Comparison of ENCODE assay signal across 7 cellular contexts in genomic region chr9:19922476-19923118, GRCh38.
DNase-seq lines count a peak whose midpoint lies in the region; TF ChIP-seq lines count a peak whose summit lies in the region.

No MANE protein-coding gene starts in this region.

- H3K9me3 ChIP-seq in neural cell (ENCODE audit: low read length): no peaks in the 10 kb centered on the region
- H3K9me3 ChIP-seq in sigmoid colon: no peaks in the 10 kb centered on the region

- WGBS in sigmoid colon, 2 donors: 27 to 49% methylated on average over 2 of the region's 2 CpGs

- TF ChIP-seq POLR2A in sigmoid colon (IDR thresholded peaks at IDR 0.05): no peak

- H4K20me1 ChIP-seq in neural cell (ENCODE audit: insufficient read depth): no peaks in the 10 kb centered on the region

- H3K27ac ChIP-seq in neural cell (ENCODE audit: low read length): peak overlapping the region; percentile 57
- no peak overlapping the region for H3K27ac ChIP-seq in sigmoid colon

- peak overlapping the region; percentile 25 for H3K4me2 ChIP-seq in neural cell (ENCODE audit: low read length)

- H3K9ac ChIP-seq in neural cell (ENCODE audit: low read length): no peak overlapping the region

- TF ChIP-seq EP300 in neural cell (conservative IDR thresholded peaks at IDR 0.05; ENCODE audit: poor library complexity, severe bottlenecking): peak; percentile 50
- no peak for TF ChIP-seq EP300 in sigmoid colon (IDR thresholded peaks at IDR 0.05)

- H3K4me1 ChIP-seq in sigmoid colon: peaks cover 0 to 12% (median 5%) of the 10 kb centered on the region in 4 donors

- no peak overlapping the region for H2AFZ ChIP-seq in neural cell (ENCODE audit: low read depth, low read length)

- H3K27me3 ChIP-seq in neural cell (ENCODE audit: insufficient read depth, low read depth, low read length): no peaks in the 10 kb centered on the region
- no peaks in the 10 kb centered on the region for H3K27me3 ChIP-seq in sigmoid colon

- H3K36me3 ChIP-seq in neural cell (ENCODE audit: insufficient read depth, low read length): no peaks in the 10 kb centered on the region
- H3K36me3 ChIP-seq in sigmoid colon: no peaks in the 10 kb centered on the region

- TF ChIP-seq CTCF in neural cell (IDR thresholded peaks at IDR 0.05; ENCODE audit: poor library complexity, severe bottlenecking) (peak; percentile 94), sigmoid colon (IDR thresholded peaks at IDR 0.05) (peak in 1 of 4 experiments; percentile 13)

- peak; percentile 35 for DNase-seq in H4 (ENCODE audit: low spot score)
- peak; percentile 61 for DNase-seq in NCI-H345 treated with DMSO at 0.1 percent for 48 hours (lab: John Stamatoyannopoulos, UW; ENCODE audit: unreplicated experiment)
- peak; percentile 26 for DNase-seq in cerebellum (ENCODE audit: low spot score)
- DNase-seq in GOT3 (lab: John Stamatoyannopoulos, UW): no peak
- DNase-seq in SIG-M5 (lab: John Stamatoyannopoulos, UW): no peak
- no peak for DNase-seq in sigmoid colon

- peaks cover 4% of the 10 kb centered on the region for H3F3A ChIP-seq in neural cell (ENCODE audit: insufficient read depth, low read length, poor library complexity, severe bottlenecking)

- H3K4me3 ChIP-seq in neural cell (ENCODE audit: low read length) (no peak overlapping the region), sigmoid colon (no peak overlapping the region)

- intact Hi-C loops in sigmoid colon (cut with DNase I): loop anchor here (5.0 to 10.0 kb wide), 4 partner anchors 430 to 642 kb away; no protein-coding TSS in a partner anchor

- H3K9me2 ChIP-seq in neural cell (ENCODE audit: insufficient read depth, low read length): no peaks in the 10 kb centered on the region

- no peaks in the 10 kb centered on the region for H3K79me2 ChIP-seq in neural cell (replicated peaks; ENCODE audit: insufficient read depth, low read length)

- peak; percentile 98 for TF ChIP-seq RAD21 in neural cell (conservative IDR thresholded peaks at IDR 0.05)

TF ChIP-seq in neural cell, 6 proteins besides CTCF, POLR2A, EP300 and RAD21:
- TF ChIP-seq SMC3 (conservative IDR thresholded peaks at IDR 0.05; ENCODE audit: poor library complexity) (peak; percentile 98), REST (IDR thresholded peaks at IDR 0.05; ENCODE audit: borderline replicate concordance) (peak; percentile 46), POLR2AphosphoS5 (IDR thresholded peaks at IDR 0.05) (no peak), TAF1 (IDR thresholded peaks at IDR 0.05; ENCODE audit: low read depth) (no peak), EZH2 (IDR thresholded peaks at IDR 0.05; ENCODE audit: borderline replicate concordance, insufficient read depth, low read length, poor library complexity, severe bottlenecking) (no peak), MXI1 (conservative IDR thresholded peaks at IDR 0.05; ENCODE audit: poor library complexity, severe bottlenecking) (no peak)

Comparison
In these comparisons a context has a peak if more than half of its experiments do, and no peak if none do; other contexts are left out.
1. DNase-seq: peak in H4 (single experiment), NCI-H345 treated with DMSO at 0.1 percent for 48 hours (single experiment) and cerebellum (single experiment); none in GOT3 (single experiment), SIG-M5 (single experiment) and sigmoid colon (single experiment).